ENCODE assay signal across 18 cellular contexts in the genomic region with DNA sequence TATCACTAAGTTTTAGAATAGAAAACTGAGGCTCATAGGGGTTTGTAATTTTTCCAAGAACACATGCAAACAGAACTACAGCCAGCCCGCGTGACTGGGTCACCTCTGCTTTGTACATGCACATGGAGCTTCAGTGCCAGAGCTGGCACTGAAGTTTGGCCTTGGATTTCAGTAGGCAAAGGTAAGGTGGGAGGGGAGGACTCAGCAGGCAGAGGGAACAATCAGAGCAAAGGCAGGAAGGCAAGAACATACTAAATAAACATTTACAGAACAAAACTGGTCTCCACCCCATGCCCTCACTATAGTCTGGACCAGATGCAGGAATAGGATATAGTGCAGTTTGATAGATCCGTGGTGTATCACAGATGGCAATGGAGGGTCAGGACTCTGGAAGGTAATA. TPM values are rescaled to one million over a fixed set of nuclear protein-coding genes. Genes with fewer than 3 reads are reported as not detected.
A peak's percentile ranks its signal among the peaks of the same experiment; 100 is the strongest.
DNase-seq lines count a peak whose midpoint lies in the region; ATAC-seq and TF ChIP-seq lines count a peak whose summit lies in the region.
"Had no signal": no experiment of that assay in that cellular context is flagged by ENCODE, and none has a peak within 500 bp of the region (broad histone marks: within the 10 kb centered on the region; RNA-seq: fewer than 3 reads in every experiment).

No MANE protein-coding gene starts in this region.

- H3K4me3 ChIP-seq in thyroid gland (replicated peaks in 1 of 3) (no peak overlapping the region), spleen (no peak overlapping the region)

- ATAC-seq in left lobe of liver = peak; percentile 77
- ATAC-seq: Panc1 had no signal

- no peaks in the 10 kb centered on the region for H3K36me3 Mint-ChIP-seq in MCF 10A (ENCODE audit: insufficient read depth, unreplicated experiment)
- H3K36me3 Mint-ChIP-seq: CD4-positive, CD25-positive, alpha-beta regulatory T cell had no signal

- POLR2A ChIA-PET in MCF 10A (lab: Yijun Ruan, JAX) = interaction anchor here (0.6 to 0.7 kb wide), 2 partner anchors 13 to 23 kb away, joined by 3 read pairs; no protein-coding TSS in a partner anchor

- TF ChIP-seq CTCF in thyroid gland (IDR thresholded peaks at IDR 0.05) (no peak), MCF 10A (IDR thresholded peaks at IDR 0.05; ENCODE audit: unreplicated experiment) (no peak), spleen (IDR thresholded peaks at IDR 0.05 in 8 of 11, conservative IDR thresholded peaks at IDR 0.05 in 3 of 11) (no peak)

- H3K4me3 Mint-ChIP-seq in MCF 10A (ENCODE audit: unreplicated experiment) = no peak overlapping the region
- H3K4me3 Mint-ChIP-seq: CD4-positive, CD25-positive, alpha-beta regulatory T cell; H9 had no signal

- CTCF ChIA-PET in MCF 10A (lab: Yijun Ruan, JAX) = interaction anchor here (0.5 to 1.3 kb wide), 2 partner anchors 26 to 199 kb away, joined by 4 to 7 read pairs; a partner anchor contains a TSS

- H3K4me1 Mint-ChIP-seq in MCF 10A (ENCODE audit: insufficient read depth, unreplicated experiment) = no peaks in the 10 kb centered on the region
- H3K4me1 Mint-ChIP-seq: CD4-positive, CD25-positive, alpha-beta regulatory T cell had no signal

- no peaks in the 10 kb centered on the region for H3K9me3 ChIP-seq in thyroid gland
- no peaks in the 10 kb centered on the region for H3K9me3 ChIP-seq in spleen

- H3K27ac ChIP-seq in thyroid gland (no peak overlapping the region), spleen (no peak overlapping the region)
- H3K27ac ChIP-seq: KMS-11 had no signal

- H3K4me1 ChIP-seq in thyroid gland = peaks cover 14 to 18% of the 10 kb centered on the region in 2 donors
- peaks cover 0 to 20% (median 17%) of the 10 kb centered on the region in 6 donors for H3K4me1 ChIP-seq in spleen

- H3K27me3 ChIP-seq in thyroid gland (no peaks in the 10 kb centered on the region), spleen (replicated peaks in 1 of 7) (no peaks in the 10 kb centered on the region)

- intact Hi-C loops in thyroid gland (cut with DNase I) = no loop called here
- intact Hi-C loops in MCF 10A (cut with micrococcal nuclease) = no loop called here
- intact Hi-C loops in spleen (cut with DNase I; ENCODE audit: low total_unique reads) = no loop called here

- no peaks in the 10 kb centered on the region for H3K27me3 Mint-ChIP-seq in MCF 10A (ENCODE audit: insufficient read depth, unreplicated experiment)

- no peaks in the 10 kb centered on the region for H3K36me3 ChIP-seq in thyroid gland
- no peaks in the 10 kb centered on the region for H3K36me3 ChIP-seq in spleen

- BruUV-seq in MCF 10A (replicated peaks; lab: Mats Ljungman, UMichigan) = no TSS peak

- TF ChIP-seq POLR2A in thyroid gland (IDR thresholded peaks at IDR 0.05) (no peak), spleen (IDR thresholded peaks at IDR 0.05) (no peak)

- H3K27ac Mint-ChIP-seq in MCF 10A (ENCODE audit: low read depth, unreplicated experiment) = no peak overlapping the region

- 76 to 84% methylated on average over 3 of the region's 3 CpGs for WGBS in thyroid gland, 2 donors
- 83 to 97% (median 94%) methylated on average over 3 of the region's 3 CpGs for whole genome bisulfite sequencing in spleen, 5 donors

- H3K9me3 Mint-ChIP-seq in MCF 10A (ENCODE audit: unreplicated experiment) = no peaks in the 10 kb centered on the region
- H3K9me3 Mint-ChIP-seq: CD4-positive, CD25-positive, alpha-beta regulatory T cell; H9 had no signal

- DNase-seq in DMS53 (lab: John Stamatoyannopoulos, UW) = peak; percentile 4
- DNase-seq in DMS53 treated with DMSO at 0.1 percent for 48 hours (lab: John Stamatoyannopoulos, UW; ENCODE audit: unreplicated experiment) = no peak
- peak; percentile 39 for DNase-seq in NCI-H748 (lab: John Stamatoyannopoulos, UW; ENCODE audit: unreplicated experiment)
- DNase-seq in left lobe of liver (ENCODE audit: low spot score) = peak; percentile 93
- DNase-seq in thyroid gland = peak; percentile 26 to 48
- no peak for DNase-seq in MCF 10A (ENCODE audit: unreplicated experiment)
- DNase-seq in amniotic stem cell (lab: John Stamatoyannopoulos, UW) = no peak
- DNase-seq in spleen = no peak
- DNase-seq: Calu3; CD4-positive, CD25-positive, alpha-beta regulatory T cell; H9; MM.1S; NCI-H2081 treated with DMSO at 0.1 percent for 48 hours; NCI-H226; NCI-H526; SHP77 had no signal

RNA-seq across cellular contexts. Expression of a gene that starts 13.6 kb away (rescaled TPM):
- total RNA-seq in left lobe of liver (49.8 TPM), thyroid gland (10 to 100 TPM; 15.9 to 37.2 (median 27.5) TPM), MCF 10A (2022) (24.0 and 36.8 TPM in 2 replicates), spleen (10 to 100 TPM; 56.5 to 89.4 (median 69.3) TPM)
- 100 to 1,000 TPM in 2 of 3 donors, 10 to 100 TPM in 1; 76.4 to 183 (median 148) TPM for polyA plus RNA-seq in spleen

RNA-seq across cellular contexts. Expression of a gene that starts 26.9 kb away (rescaled TPM):
- total RNA-seq in left lobe of liver (49.4 TPM), thyroid gland (10 to 100 TPM; 51.5 to 93.9 (median 66.1) TPM), MCF 10A (2022) (54.8 and 65.3 TPM in 2 replicates), spleen (10 to 100 TPM; 41.2 to 75.7 (median 61.6) TPM)
- 10 to 100 TPM; 17.2 to 31.5 (median 26.5) TPM for polyA plus RNA-seq in spleen

Comparison
In these comparisons a context has a peak if more than half of its experiments do, and no peak if none do; other contexts are left out.
1. DNase-seq: peak in DMS53 (single experiment), NCI-H748 (single experiment), left lobe of liver (single experiment) and thyroid gland (2 of 2); none in DMS53 treated with DMSO at 0.1 percent for 48 hours (single experiment), MCF 10A (single experiment), amniotic stem cell (single experiment) and spleen (single experiment).